Comparison of ENCODE assay signal across 8 cellular contexts in genomic region chr1:1291611-1292441, GRCh38. TPM values are rescaled to one million over a fixed set of nuclear protein-coding genes. Genes with fewer than 3 reads are reported as not detected.
A peak's percentile ranks its signal among the peaks of the same experiment; 100 is the strongest.
DNase-seq lines count a peak whose midpoint lies in the region; ATAC-seq, FAIRE-seq and TF ChIP-seq lines count a peak whose summit lies in the region.

No MANE protein-coding gene starts in this region.

- peak overlapping the region in 1 of 2 donors; percentile 76 for H3K27ac Mint-ChIP-seq in stimulated activated naive CD8-positive, alpha-beta T cell treated with anti-CD3 and anti-CD28 coated beads, Interleukin-15, amount 100 ng/mL, for 72 hours

- H3K4me1 Mint-ChIP-seq in stimulated activated naive CD8-positive, alpha-beta T cell treated with anti-CD3 and anti-CD28 coated beads, Interleukin-15, amount 100 ng/mL, for 72 hours: peaks cover 16% of the 10 kb centered on the region

- peaks cover 0 to 18% of the 10 kb centered on the region in 2 donors for H3K36me3 ChIP-seq in lung (ENCODE audit: control insufficient read depth in 2 of 2, insufficient read depth in 2 of 2, low read length in 2 of 2)

- FAIRE-seq in GM19239 (lab: Jason Lieb, UNC): peak; percentile 78

- TF ChIP-seq CTCF in AG09309 (IDR thresholded peaks at IDR 0.05; ENCODE audit: control insufficient read depth, insufficient read depth, low read depth, low read length, missing control alignments) (peak; percentile 38), choroid plexus epithelial cell (conservative IDR thresholded peaks at IDR 0.05; ENCODE audit: low read depth, low read length) (peak; percentile 75), lung (IDR thresholded peaks at IDR 0.05; ENCODE audit: control extremely low read depth, extremely low read depth) (peak; percentile 44)

- H3K9me3 Mint-ChIP-seq in stimulated activated naive CD8-positive, alpha-beta T cell treated with anti-CD3 and anti-CD28 coated beads, Interleukin-15, amount 100 ng/mL, for 72 hours: peaks cover 0 to 7% of the 10 kb centered on the region in 2 donors

- ATAC-seq in lung (ENCODE audit: insufficient read depth, low FRiP score) (peak; percentile 70), GM19035 (IDR thresholded peaks at IDR 0.05; ENCODE audit: unreplicated experiment) (no peak)
- peak; percentile 69 for ATAC-seq in stimulated activated naive CD8-positive, alpha-beta T cell treated with anti-CD3 and anti-CD28 coated beads, Interleukin-15, amount 100 ng/mL, for 72 hours

- H3K27me3 Mint-ChIP-seq in stimulated activated naive CD8-positive, alpha-beta T cell treated with anti-CD3 and anti-CD28 coated beads, Interleukin-15, amount 100 ng/mL, for 72 hours: peaks cover 8% of the 10 kb centered on the region

- WGBS in lung, 2 donors: 42 to 55% methylated on average over 43 of the region's 43 CpGs

- no peaks in the 10 kb centered on the region for H3K9me3 ChIP-seq in lung (ENCODE audit: control insufficient read depth in 2 of 2, insufficient read depth in 1 of 2, low read length in 1 of 2)

- no peak overlapping the region for H3K4me3 Mint-ChIP-seq in stimulated activated naive CD8-positive, alpha-beta T cell treated with anti-CD3 and anti-CD28 coated beads, Interleukin-15, amount 100 ng/mL, for 72 hours

- H3K4me3 ChIP-seq in AG09309 (ENCODE audit: control insufficient read depth, low read depth, low read length): no peak overlapping the region
- H3K4me3 ChIP-seq in choroid plexus epithelial cell (ENCODE audit: low read depth, low read length): no peak overlapping the region
- H3K4me3 ChIP-seq in lung: no peak overlapping the region

- no peaks in the 10 kb centered on the region for H3K27me3 ChIP-seq in lung (ENCODE audit: control insufficient read depth, insufficient read depth)

- no peak overlapping the region for H3K27ac ChIP-seq in lung (ENCODE audit: low read depth in 1 of 2, low read length in 1 of 2)

- peaks cover 0 to 2% of the 10 kb centered on the region in 2 donors for H3K4me1 ChIP-seq in lung (ENCODE audit: control insufficient read depth in 2 of 2, insufficient read depth in 2 of 2, low read length in 2 of 2)

- DNase-seq in AG09309 (ENCODE audit: low read depth) (no peak), GM19239 (ENCODE audit: insufficient read length, low spot score) (peak; percentile 98), NCI-H2227 (lab: John Stamatoyannopoulos, UW; ENCODE audit: unreplicated experiment) (peak; percentile 76), choroid plexus epithelial cell (ENCODE audit: low read depth) (peak; percentile 72), lung (ENCODE audit: low spot score) (peak; percentile 74)
- DNase-seq in activated CD4-positive, alpha-beta T cell treated with anti-CD3 and anti-CD28 coated beads for 1 hour: peak; percentile 55
- DNase-seq in stimulated activated naive CD8-positive, alpha-beta T cell treated with anti-CD3 and anti-CD28 coated beads, Interleukin-15, amount 100 ng/mL, for 72 hours: peak; percentile 60 to 65

RNA-seq across cellular contexts. Expression of gene SCNN1D, which starts 11.6 kb away (rescaled TPM):
- total RNA-seq in lung: 1 to 10 TPM; 2.3 to 2.4 TPM
- 1 to 10 TPM in 1 of 2 donors, under 1 TPM in 1; 0.94 to 3.5 TPM for polyA plus RNA-seq in lung

RNA-seq across cellular contexts. Expression of gene ACAP3, which starts 15.9 kb away (rescaled TPM):
- 10 to 100 TPM; 33.6 to 62.8 TPM for total RNA-seq in lung
- 10 to 100 TPM; 18.7 to 42.0 TPM for polyA plus RNA-seq in lung

RNA-seq across cellular contexts. Expression of gene PUSL1, which starts 16.6 kb away (rescaled TPM):
- 10 to 100 TPM; 11.3 to 21.1 TPM for total RNA-seq in lung
- polyA plus RNA-seq in lung: 10 to 100 TPM; 16.1 to 23.7 TPM

RNA-seq across cellular contexts. Expression of gene UBE2J2, which starts 18.2 kb away (rescaled TPM):
- 10 to 100 TPM; 36.0 to 57.4 TPM for total RNA-seq in lung
- 10 to 100 TPM; 45.9 to 48.2 TPM for polyA plus RNA-seq in lung

RNA-seq across cellular contexts. Expression of gene INTS11, which starts 32.6 kb away (rescaled TPM):
- total RNA-seq in lung: 100 to 1,000 TPM in 1 of 2 donors, 10 to 100 TPM in 1; 89.8 to 102 TPM
- polyA plus RNA-seq in lung: 100 to 1,000 TPM in 1 of 2 donors, 10 to 100 TPM in 1; 91.2 to 130 TPM
